1 cellular context compared by ENCODE assay signal in genomic region chr6:158572653-158573541, GRCh38.
A peak's percentile ranks its signal among the peaks of the same experiment; 100 is the strongest.
TF ChIP-seq lines count a peak whose summit lies in the region.

No MANE protein-coding gene starts in this region.

TF ChIP-seq in HepG2, 621 proteins besides CTCF, POLR2A, EP300 and RAD21 (continued from another document):
- TF ChIP-seq AHDC1 (CRISPR knock-in tag; IDR thresholded peaks at IDR 0.05; ENCODE audit: borderline replicate concordance) (no peak), LCORL (IDR thresholded peaks at IDR 0.05) (no peak), LCORL (CRISPR knock-in tag; IDR thresholded peaks at IDR 0.05) (0 out of 2 replicates have a peak, but pooled peaks have one; percentile 30), PRPF4 (IDR thresholded peaks at IDR 0.05; ENCODE audit: low read depth, low read length, poor library complexity, severe bottlenecking) (no peak), EED (CRISPR knock-in tag; IDR thresholded peaks at IDR 0.05) (0 out of 2 replicates have a peak, but pooled peaks have one; percentile 36), ZBTB21 (CRISPR knock-in tag; IDR thresholded peaks at IDR 0.05) (no peak), MTERF4 (CRISPR knock-in tag; IDR thresholded peaks at IDR 0.05) (0 out of 2 replicates have a peak, but pooled peaks have one; percentile 46), RBM22 (optimal IDR thresholded peaks at IDR 0.05; ENCODE audit: low read length) (peak; percentile 12), KLF16 (CRISPR knock-in tag; IDR thresholded peaks at IDR 0.05) (no peak), ZNF180 (CRISPR knock-in tag; IDR thresholded peaks at IDR 0.05; ENCODE audit: borderline replicate concordance, low read depth) (no peak), ELF4 (CRISPR knock-in tag; IDR thresholded peaks at IDR 0.05; ENCODE audit: borderline replicate concordance) (0 out of 2 replicates have a peak, but pooled peaks have one; percentile 37), ZNF318 (CRISPR knock-in tag; IDR thresholded peaks at IDR 0.05) (no peak), ZNF432 (CRISPR knock-in tag; IDR thresholded peaks at IDR 0.05; ENCODE audit: borderline replicate concordance) (no peak), FOXP4 (CRISPR knock-in tag; IDR thresholded peaks at IDR 0.05) (no peak), ZNF354B (CRISPR knock-in tag; IDR thresholded peaks at IDR 0.05) (no peak)
